In the genomic region with DNA sequence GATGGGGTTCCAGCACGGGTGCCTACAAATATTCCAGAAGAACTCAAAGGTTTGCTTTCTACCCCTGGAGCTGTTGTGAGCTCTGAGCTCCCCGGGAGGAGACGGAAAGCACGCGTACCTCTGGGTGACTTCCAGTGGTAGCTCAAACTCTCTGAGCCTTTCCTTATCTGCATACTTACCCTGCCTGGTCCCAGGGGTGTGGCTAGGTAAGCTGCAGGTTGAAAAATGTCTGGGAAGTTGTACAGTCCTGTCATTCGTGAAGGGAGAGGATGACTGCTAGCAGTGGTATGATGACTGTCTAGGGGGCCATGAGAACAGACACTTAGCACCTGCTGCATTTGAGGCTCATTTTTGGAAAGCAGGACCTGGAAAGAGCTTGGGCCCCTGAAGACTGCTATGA, we compare ENCODE assay signal across 20 cellular contexts.
"Had no signal": no experiment of that assay in that cellular context is flagged by ENCODE, and none has a peak within 500 bp of the region (broad histone marks: within the 10 kb centered on the region; RNA-seq: fewer than 3 reads in every experiment).

No MANE protein-coding gene starts in this region.

- H3K27me3 ChIP-seq: gastrocnemius medialis, right atrium auricular region, sigmoid colon, thyroid gland, upper lobe of left lung, vagina had no signal

- H3K27ac ChIP-seq: gastrocnemius medialis, heart right ventricle, neutrophil, right atrium auricular region, sigmoid colon, skin epidermis, stomach, thyroid gland, upper lobe of left lung, vagina had no signal

- H3K36me3 ChIP-seq: gastrocnemius medialis, heart right ventricle, neutrophil, right atrium auricular region, sigmoid colon, stomach, thyroid gland, upper lobe of left lung, vagina had no signal

- H3K4me3 ChIP-seq: gastrocnemius medialis, heart right ventricle, right atrium auricular region, sigmoid colon, skin epidermis, stomach, thyroid gland, upper lobe of left lung, vagina had no signal

- DNase-seq: cortex of kidney; effector memory CD4-positive, alpha-beta T cell; gastrocnemius medialis; heart right ventricle; islet precursor cell; left ventricle myocardium superior; mesendoderm; naive thymus-derived CD4-positive, alpha-beta T cell; nephron progenitor cell; sigmoid colon; stimulated activated CD4-positive, alpha-beta T cell treated with anti-CD3 and anti-CD28 coated beads, Interleukin-12 subunit alpha, Interleukin-12 subunit beta, amount 100 ng/mL, for 4 hours; stimulated activated naive CD4-positive, alpha-beta T cell; stomach; thyroid gland; upper lobe of left lung had no signal

- H3K4me1 ChIP-seq: gastrocnemius medialis, sigmoid colon, thyroid gland, upper lobe of left lung, vagina had no signal

- H3K9me3 ChIP-seq: gastrocnemius medialis, heart right ventricle, neutrophil, right atrium auricular region, sigmoid colon, stomach, thyroid gland, upper lobe of left lung, vagina had no signal

- ATAC-seq: esophagus mucosa; gastrocnemius medialis; heart right ventricle; left ventricle myocardium superior; naive thymus-derived CD4-positive, alpha-beta T cell had no signal
